Comparison of ENCODE assay signal across 8 cellular contexts in genomic region chr2:238286551-238286950, GRCh38. TPM values are rescaled to one million over a fixed set of nuclear protein-coding genes. Genes with fewer than 3 reads are reported as not detected.
DNase-seq lines count a peak whose midpoint lies in the region; ATAC-seq and TF ChIP-seq lines count a peak whose summit lies in the region.

No MANE protein-coding gene starts in this region.

- H3K4me3 ChIP-seq in heart right ventricle = peak overlapping the region in 6 of 10 donors; percentile 70 to 99 (median 81)
- H3K4me3 ChIP-seq in skeletal muscle cell (ENCODE audit: low read depth, low read length) = no peak overlapping the region

- H3K27me3 ChIP-seq in heart right ventricle = no peaks in the 10 kb centered on the region

- peak overlapping the region; percentile 48 to 97 (median 90) for H3K27ac ChIP-seq in heart right ventricle

- TF ChIP-seq CTCF in activated CD8-positive, alpha-beta T cell treated with anti-CD3 and anti-CD28 coated beads for 36 hours (IDR thresholded peaks at IDR 0.05) = no peak
- TF ChIP-seq CTCF in heart right ventricle (IDR thresholded peaks at IDR 0.05) = no peak

- H3K9me3 Mint-ChIP-seq in activated CD8-positive, alpha-beta T cell treated with anti-CD3 and anti-CD28 coated beads for 36 hours = no peaks in the 10 kb centered on the region

- no peak overlapping the region for H3K27ac Mint-ChIP-seq in activated CD8-positive, alpha-beta T cell treated with anti-CD3 and anti-CD28 coated beads for 36 hours

- peaks cover 2% of the 10 kb centered on the region for H3K36me3 Mint-ChIP-seq in activated CD8-positive, alpha-beta T cell treated with anti-CD3 and anti-CD28 coated beads for 36 hours (ENCODE audit: low read depth)

- peaks cover 2 to 82% (median 58%) of the 10 kb centered on the region in 9 donors for H3K4me1 ChIP-seq in heart right ventricle

- H3K4me1 Mint-ChIP-seq in activated CD8-positive, alpha-beta T cell treated with anti-CD3 and anti-CD28 coated beads for 36 hours (ENCODE audit: low read depth) = peaks cover 45% of the 10 kb centered on the region

- POLR2A ChIA-PET in activated CD8-positive, alpha-beta T cell treated with anti-CD3 and anti-CD28 coated beads for 36 hours (lab: Charles Lee) = interaction anchor here (0.9 kb wide), 1 partner anchor 288 kb away, joined by 3 read pairs; no protein-coding TSS in a partner anchor

- no peaks in the 10 kb centered on the region for H3K36me3 ChIP-seq in heart right ventricle

- WGBS in heart right ventricle, 2 donors = 30 to 44% methylated on average over 7 of the region's 7 CpGs

- CTCF ChIA-PET in activated CD8-positive, alpha-beta T cell treated with anti-CD3 and anti-CD28 coated beads for 36 hours (lab: Charles Lee) = interaction anchor here (0.7 to 5.3 kb wide), 4 partner anchors 23 to 242 kb away, joined by 3 to 29 read pairs (median 3); no protein-coding TSS in a partner anchor

- ATAC-seq in activated CD8-positive, alpha-beta T cell treated with anti-CD3 and anti-CD28 coated beads for 36 hours = no peak
- ATAC-seq in heart right ventricle (peak in 6 of 8 donors; percentile 2 to 43 (median 22)), HG03565 (IDR thresholded peaks at IDR 0.05; ENCODE audit: unreplicated experiment) (no peak), GM18873 (IDR thresholded peaks at IDR 0.05; ENCODE audit: low FRiP score, unreplicated experiment) (no peak), HG02642 (IDR thresholded peaks at IDR 0.05; ENCODE audit: poor library complexity, unreplicated experiment) (no peak)

- H3K27me3 Mint-ChIP-seq in activated CD8-positive, alpha-beta T cell treated with anti-CD3 and anti-CD28 coated beads for 36 hours = no peaks in the 10 kb centered on the region

- DNase-seq in stimulated activated CD4-positive, alpha-beta T cell treated with anti-CD3 and anti-CD28 coated beads, Interleukin-1b, Interleukin-23, amount 100 ng/mL, for 48 hours = peak; percentile 20
- no peak for DNase-seq in stimulated activated CD4-positive, alpha-beta T cell treated with anti-CD3 and anti-CD28 coated beads, Interleukin-2, amount 100 ng/mL, for 24 hours
- DNase-seq in activated CD8-positive, alpha-beta T cell treated with anti-CD3 and anti-CD28 coated beads for 36 hours = peak; percentile 21
- DNase-seq in heart right ventricle = peak; percentile 35 to 74
- peak; percentile 72 for DNase-seq in skeletal muscle cell (ENCODE audit: low read depth)

- no peaks in the 10 kb centered on the region for H3K9me3 ChIP-seq in heart right ventricle

- intact Hi-C loops in activated CD8-positive, alpha-beta T cell treated with anti-CD3 and anti-CD28 coated beads for 36 hours (cut with micrococcal nuclease) = no loop called here
- intact Hi-C loops in heart right ventricle (cut with DNase I) = no loop called here

- H3K4me3 Mint-ChIP-seq in activated CD8-positive, alpha-beta T cell treated with anti-CD3 and anti-CD28 coated beads for 36 hours = peak overlapping the region; percentile 83

RNA-seq across cellular contexts. Expression of gene PER2, which starts 1.9 kb away (rescaled TPM):
- total RNA-seq in activated CD8-positive, alpha-beta T cell treated with anti-CD3 and anti-CD28 coated beads for 36 hours = 10 to 100 TPM; 17.4 to 17.6 TPM
- 10 to 100 TPM in 3 of 10 donors, 1 to 10 TPM in 7; 3.1 to 19.0 (median 8.0) TPM for total RNA-seq in heart right ventricle
- 1 to 10 TPM; 1.4 to 4.5 TPM for polyA plus RNA-seq in heart right ventricle

RNA-seq across cellular contexts. Expression of gene TRAF3IP1, which starts 33.8 kb away (rescaled TPM):
- total RNA-seq in activated CD8-positive, alpha-beta T cell treated with anti-CD3 and anti-CD28 coated beads for 36 hours = 1 to 10 TPM; 7.1 to 7.9 TPM
- total RNA-seq in heart right ventricle = 10 to 100 TPM in 6 of 10 donors, 1 to 10 TPM in 4; 8.3 to 20.4 (median 12.5) TPM
- polyA plus RNA-seq in heart right ventricle = 1 to 10 TPM; 4.0 to 6.2 TPM

RNA-seq across cellular contexts. Expression of gene HES6, which starts 46.7 kb away (rescaled TPM):
- 1 to 10 TPM; 5.2 to 5.6 TPM for total RNA-seq in activated CD8-positive, alpha-beta T cell treated with anti-CD3 and anti-CD28 coated beads for 36 hours
- 1 to 10 TPM; 1.1 to 3.9 (median 1.9) TPM for total RNA-seq in heart right ventricle
- 1 to 10 TPM; 3.9 to 6.9 TPM for polyA plus RNA-seq in heart right ventricle

Comparison
In these comparisons a context has a peak if more than half of its experiments do, and no peak if none do; other contexts are left out.
1. DNase-seq: peak in stimulated activated CD4-positive, alpha-beta T cell treated with anti-CD3 and anti-CD28 coated beads, Interleukin-1b, Interleukin-23, amount 100 ng/mL, for 48 hours (single experiment), activated CD8-positive, alpha-beta T cell treated with anti-CD3 and anti-CD28 coated beads for 36 hours (single experiment), heart right ventricle (2 of 2) and skeletal muscle cell (single experiment); none in stimulated activated CD4-positive, alpha-beta T cell treated with anti-CD3 and anti-CD28 coated beads, Interleukin-2, amount 100 ng/mL, for 24 hours (0 of 2).
2. ATAC-seq: peak in heart right ventricle (6 of 8); none in activated CD8-positive, alpha-beta T cell treated with anti-CD3 and anti-CD28 coated beads for 36 hours (single experiment), HG03565 (single experiment), GM18873 (single experiment) and HG02642 (single experiment).